ENCODE assay signal across 18 cellular contexts in the genomic region with DNA sequence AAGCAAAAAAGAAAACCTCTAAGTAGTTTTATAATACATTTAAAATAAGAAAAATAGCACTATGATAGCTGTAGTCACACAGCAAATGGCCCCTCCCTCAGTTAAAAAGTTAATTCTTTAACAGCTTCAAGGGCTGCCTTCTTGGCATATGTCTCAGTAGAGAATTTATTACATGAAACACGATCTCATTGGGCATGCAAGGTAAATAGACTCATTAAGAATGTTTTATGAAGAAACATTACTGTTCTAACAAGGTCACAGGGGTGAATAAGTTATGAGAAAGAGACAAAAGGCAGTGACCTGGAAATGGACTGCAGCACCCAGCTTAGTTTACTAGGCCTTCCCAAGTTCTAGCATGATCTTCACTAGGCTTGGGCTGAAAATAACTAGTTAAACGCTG.
DNase-seq lines count a peak whose midpoint lies in the region; ATAC-seq and TF ChIP-seq lines count a peak whose summit lies in the region.
"Had no signal": no experiment of that assay in that cellular context is flagged by ENCODE, and none has a peak within 500 bp of the region (broad histone marks: within the 10 kb centered on the region; RNA-seq: fewer than 3 reads in every experiment).

No MANE protein-coding gene starts in this region.

- no peaks in the 10 kb centered on the region for H3K36me3 Mint-ChIP-seq in activated CD4-positive, alpha-beta memory T cell treated with anti-CD3 and anti-CD28 coated beads for 36 hours

- no peak overlapping the region for H3K4me3 Mint-ChIP-seq in activated CD4-positive, alpha-beta memory T cell treated with anti-CD3 and anti-CD28 coated beads for 36 hours
- H3K4me3 Mint-ChIP-seq: GM23338 had no signal

- no peaks in the 10 kb centered on the region for H3K36me3 ChIP-seq in body of pancreas (replicated peaks in 1 of 2; ENCODE audit: insufficient read depth in 1 of 2, low read depth in 2 of 2)
- H3K36me3 ChIP-seq in mucosa of descending colon (ENCODE audit: low read depth): no peaks in the 10 kb centered on the region
- no peaks in the 10 kb centered on the region for H3K36me3 ChIP-seq in thyroid gland
- H3K36me3 ChIP-seq in esophagus squamous epithelium: no peaks in the 10 kb centered on the region

- no peaks in the 10 kb centered on the region for H3K27me3 Mint-ChIP-seq in activated CD4-positive, alpha-beta memory T cell treated with anti-CD3 and anti-CD28 coated beads for 36 hours

- ATAC-seq in body of pancreas (peak; percentile 54), mucosa of descending colon (peak; percentile 65), HG03135 (IDR thresholded peaks at IDR 0.05; ENCODE audit: unreplicated experiment) (no peak)
- ATAC-seq: GM23338, Panc1, SK-N-SH treated with all-trans-retinoic acid at 6 μM for 48 hours had no signal

- 15 to 19% methylated on average over 2 of the region's 2 CpGs for WGBS in body of pancreas, 2 donors
- WGBS in thyroid gland, 2 donors: 51 to 58% methylated on average over 2 of the region's 2 CpGs
- 30 to 42% methylated on average over 2 of the region's 2 CpGs for WGBS in esophagus squamous epithelium, 2 donors

- TF ChIP-seq POLR2A in body of pancreas (IDR thresholded peaks at IDR 0.05) (no peak), thyroid gland (IDR thresholded peaks at IDR 0.05) (no peak), esophagus squamous epithelium (IDR thresholded peaks at IDR 0.05) (no peak)

- H3K27ac ChIP-seq in 22Rv1 (peak overlapping the region; percentile 34; the same call in 1 of the 2 replicates), body of pancreas (peak overlapping the region in 1 of 4 donors; percentile 22), thyroid gland (peak overlapping the region in 1 of 3 donors; percentile 34), esophagus squamous epithelium (no peak overlapping the region)

- TF ChIP-seq CTCF in 22Rv1 (IDR thresholded peaks at IDR 0.05): no peak
- TF ChIP-seq CTCF in body of pancreas (IDR thresholded peaks at IDR 0.05): no peak
- no peak for TF ChIP-seq CTCF in mucosa of descending colon (IDR thresholded peaks at IDR 0.05)
- no peak for TF ChIP-seq CTCF in thyroid gland (IDR thresholded peaks at IDR 0.05)
- no peak for TF ChIP-seq CTCF in esophagus squamous epithelium (IDR thresholded peaks at IDR 0.05)

- H3K27ac Mint-ChIP-seq in activated CD4-positive, alpha-beta memory T cell treated with anti-CD3 and anti-CD28 coated beads for 36 hours: no peak overlapping the region
- H3K27ac Mint-ChIP-seq: GM23338 had no signal

- no peak overlapping the region for H3K4me3 ChIP-seq in body of pancreas
- H3K4me3 ChIP-seq in mucosa of descending colon: no peak overlapping the region
- no peak overlapping the region for H3K4me3 ChIP-seq in thyroid gland (replicated peaks in 1 of 3)
- no peak overlapping the region for H3K4me3 ChIP-seq in esophagus squamous epithelium
- H3K4me3 ChIP-seq: GM23338 had no signal

- no peaks in the 10 kb centered on the region for H3K9me3 Mint-ChIP-seq in activated CD4-positive, alpha-beta memory T cell treated with anti-CD3 and anti-CD28 coated beads for 36 hours
- H3K9me3 Mint-ChIP-seq: GM23338 had no signal

- H3K4me1 ChIP-seq in body of pancreas (peaks cover 27% of the 10 kb centered on the region), mucosa of descending colon (ENCODE audit: low read depth) (peaks cover 18% of the 10 kb centered on the region), thyroid gland (peaks cover 27% of the 10 kb centered on the region in 2 donors), esophagus squamous epithelium (peaks cover 0 to 41% (median 0%) of the 10 kb centered on the region in 3 donors)

- intact Hi-C loops in body of pancreas (cut with DNase I) (no loop called here), mucosa of descending colon (cut with DNase I, micrococcal nuclease) (no loop called here), thyroid gland (cut with DNase I) (no loop called here), esophagus squamous epithelium (cut with DNase I) (no loop called here)
- intact Hi-C loops in activated CD4-positive, alpha-beta memory T cell treated with anti-CD3 and anti-CD28 coated beads for 36 hours (cut with micrococcal nuclease): no loop called here

- peak; percentile 4 for DNase-seq in LHCN-M2 (ENCODE audit: low read depth)
- no peak for DNase-seq in body of pancreas
- DNase-seq in mucosa of descending colon: no peak
- no peak for DNase-seq in activated CD4-positive, alpha-beta memory T cell treated with anti-CD3 and anti-CD28 coated beads for 36 hours
- no peak for DNase-seq in thyroid gland
- no peak for DNase-seq in esophagus squamous epithelium (lab: John Stamatoyannopoulos, UW)
- DNase-seq: Calu3, DND-41, GDM1, NCI-H2029 treated with DMSO at 0.1 percent for 48 hours, NCI-H226, NCI-H526 treated with DMSO at 0.1 percent for 48 hours, SHP77 had no signal

- POLR2A ChIA-PET in activated CD4-positive, alpha-beta memory T cell treated with anti-CD3 and anti-CD28 coated beads for 36 hours (lab: Charles Lee): no interaction called here

- no peaks in the 10 kb centered on the region for H3K27me3 ChIP-seq in body of pancreas
- no peaks in the 10 kb centered on the region for H3K27me3 ChIP-seq in thyroid gland
- no peaks in the 10 kb centered on the region for H3K27me3 ChIP-seq in esophagus squamous epithelium

- H3K9me3 ChIP-seq in body of pancreas: no peaks in the 10 kb centered on the region
- no peaks in the 10 kb centered on the region for H3K9me3 ChIP-seq in mucosa of descending colon
- H3K9me3 ChIP-seq in thyroid gland: no peaks in the 10 kb centered on the region
- H3K9me3 ChIP-seq in esophagus squamous epithelium: no peaks in the 10 kb centered on the region

- CTCF ChIA-PET in activated CD4-positive, alpha-beta memory T cell treated with anti-CD3 and anti-CD28 coated beads for 36 hours (lab: Charles Lee): no interaction called here

- peaks cover under 1% of the 10 kb centered on the region for H3K4me1 Mint-ChIP-seq in activated CD4-positive, alpha-beta memory T cell treated with anti-CD3 and anti-CD28 coated beads for 36 hours (ENCODE audit: low read depth)
